In the genomic region with DNA sequence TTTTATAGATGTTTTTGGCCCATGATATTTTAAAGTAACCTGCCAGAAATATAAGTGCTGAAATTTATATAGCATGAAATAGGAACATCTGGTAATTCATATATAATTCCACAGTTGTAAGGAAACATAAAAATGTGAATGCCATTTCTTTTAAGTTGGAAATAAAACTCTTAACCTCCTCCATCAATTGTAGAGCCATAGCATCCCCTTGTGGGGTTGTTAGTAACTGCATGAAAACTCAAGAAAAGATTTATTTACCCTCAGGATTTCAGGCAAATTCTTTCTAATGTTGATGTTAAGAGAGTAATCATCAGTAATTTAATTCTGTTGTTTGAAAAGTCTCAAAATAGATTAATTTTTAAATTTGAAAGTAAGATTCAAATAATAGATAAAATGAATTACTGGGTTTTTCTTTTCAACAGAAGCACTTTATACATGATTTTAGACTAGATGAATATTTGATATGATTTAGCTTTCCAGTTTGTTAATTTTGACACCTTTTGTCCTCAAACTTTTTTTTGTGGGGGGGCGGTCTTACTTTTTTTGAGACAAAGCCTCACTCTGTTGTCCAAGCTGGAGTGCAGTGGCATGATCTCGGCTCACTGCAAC, we compare ENCODE assay signal across 8 cellular contexts.
A peak's percentile ranks its signal among the peaks of the same experiment; 100 is the strongest.
DNase-seq lines count a peak whose midpoint lies in the region; ATAC-seq, FAIRE-seq and TF ChIP-seq lines count a peak whose summit lies in the region.

No MANE protein-coding gene starts in this region.

- H3K27ac Mint-ChIP-seq in T-cell = peak overlapping the region; percentile 41 to 82
- peak overlapping the region in 8 of 9 donors; percentile 55 to 89 (median 76) for H3K27ac Mint-ChIP-seq in naive thymus-derived CD4-positive, alpha-beta T cell

- no peak overlapping the region for H3K4me3 ChIP-seq in NB4 (ENCODE audit: low read depth, low read length)
- H3K4me3 ChIP-seq in naive thymus-derived CD4-positive, alpha-beta T cell (ENCODE audit: low read length) = no peak overlapping the region
- no peak overlapping the region for H3K4me3 ChIP-seq in MG63

- H3K36me3 Mint-ChIP-seq in T-cell = peaks cover 27% of the 10 kb centered on the region
- peaks cover 5 to 22% (median 14%) of the 10 kb centered on the region in 5 donors for H3K36me3 Mint-ChIP-seq in naive thymus-derived CD4-positive, alpha-beta T cell

- POLR2A ChIA-PET in T-cell (lab: Charles Lee) = interaction anchor here (0.8 to 1.9 kb wide), 6 partner anchors 11 to 102 kb away, joined by 3 to 13 read pairs (median 4); no protein-coding TSS in a partner anchor
- POLR2A ChIA-PET in naive thymus-derived CD4-positive, alpha-beta T cell (lab: Charles Lee) = interaction anchor here (0.7 to 2.8 kb wide), 7 partner anchors 59 to 333 kb away, joined by 3 to 30 read pairs (median 6); partner anchors contain the start of gene RASA2

- peaks cover 4 to 41% (median 5%) of the 10 kb centered on the region in 3 experiments for H3K36me3 ChIP-seq in naive thymus-derived CD4-positive, alpha-beta T cell (ENCODE audit: control insufficient read depth in 2 of 3, insufficient read depth in 3 of 3, low read length in 3 of 3)
- H3K36me3 ChIP-seq in MG63 = peaks cover 31% of the 10 kb centered on the region

- H3K4me3 Mint-ChIP-seq in T-cell = no peak overlapping the region
- peak overlapping the region in 4 of 10 donors; percentile 17 to 54 (median 32) for H3K4me3 Mint-ChIP-seq in naive thymus-derived CD4-positive, alpha-beta T cell

- H3K4me1 Mint-ChIP-seq in T-cell = peaks cover 31 to 34% (median 32%) of the 10 kb centered on the region in 3 donors
- peaks cover 11 to 47% (median 24%) of the 10 kb centered on the region in 7 donors for H3K4me1 Mint-ChIP-seq in naive thymus-derived CD4-positive, alpha-beta T cell

- peak; percentile 86 for FAIRE-seq in endometrium (lab: Jason Lieb, UNC)

- peak overlapping the region; percentile 25 for H3K27ac ChIP-seq in naive thymus-derived CD4-positive, alpha-beta T cell (ENCODE audit: low read depth, low read length)

- peak; percentile 81 for TF ChIP-seq CTCF in NB4 (IDR thresholded peaks at IDR 0.05; ENCODE audit: low read depth, low read length)

- DNase-seq in stimulated activated CD4-positive, alpha-beta T cell treated with anti-CD3 and anti-CD28 coated beads, Interleukin-2, amount 100 ng/mL, for 48 hours = peak; percentile 29 to 45
- no peak for DNase-seq in stimulated activated CD4-positive, alpha-beta T cell treated with anti-CD3 and anti-CD28 coated beads, Interleukin-4, amount 100 ng/mL, for 1 hour
- DNase-seq in NB4 (ENCODE audit: low read depth) (peak; percentile 75), T-cell (peak in 19 of 34 experiments; percentile 10 to 57 (median 41)), MG63 (no peak)
- DNase-seq in naive thymus-derived CD4-positive, alpha-beta T cell = peak in 7 of 9 donors; percentile 59 to 78 (median 73)

- ATAC-seq in T-cell (replicated peaks in 1 of 4) (peak; percentile 43 to 54 (median 51)), HG02610 (IDR thresholded peaks at IDR 0.05; ENCODE audit: unreplicated experiment) (no peak)
- peak; percentile 80 for ATAC-seq in naive thymus-derived CD4-positive, alpha-beta T cell

- H3K9me3 Mint-ChIP-seq in T-cell = no peaks in the 10 kb centered on the region
- H3K9me3 Mint-ChIP-seq in naive thymus-derived CD4-positive, alpha-beta T cell = no peaks in the 10 kb centered on the region

- intact Hi-C loops in naive thymus-derived CD4-positive, alpha-beta T cell (cut with micrococcal nuclease) = loop anchor here (1.0 to 2.0 kb wide), 10 partner anchors 10 to 259 kb away; partner anchors contain the start of gene RASA2 (in 1 of the 2)

- H3K4me1 ChIP-seq in naive thymus-derived CD4-positive, alpha-beta T cell (ENCODE audit: control insufficient read depth in 2 of 2, insufficient read depth in 2 of 2, low read length in 2 of 2) = peaks cover 0 to 37% of the 10 kb centered on the region in 2 donors

- H3K27me3 Mint-ChIP-seq in T-cell = no peaks in the 10 kb centered on the region
- no peaks in the 10 kb centered on the region for H3K27me3 Mint-ChIP-seq in naive thymus-derived CD4-positive, alpha-beta T cell

- no peaks in the 10 kb centered on the region for H3K9me3 ChIP-seq in naive thymus-derived CD4-positive, alpha-beta T cell (ENCODE audit: control insufficient read depth in 2 of 3, low read length in 3 of 3)
- H3K9me3 ChIP-seq in MG63 = no peaks in the 10 kb centered on the region

- no peaks in the 10 kb centered on the region for H3K27me3 ChIP-seq in naive thymus-derived CD4-positive, alpha-beta T cell (ENCODE audit: control insufficient read depth in 2 of 2, insufficient read depth in 2 of 2, low read length in 2 of 2)
- H3K27me3 ChIP-seq in MG63 = no peaks in the 10 kb centered on the region

- CTCF ChIA-PET in T-cell (lab: Charles Lee) = interaction anchor here (0.5 to 6.5 kb wide), 31 partner anchors 9 to 201 kb away, joined by 3 to 104 read pairs (median 4); partner anchors contain the start of gene RASA2 (in 1 of the 2)
- CTCF ChIA-PET in naive thymus-derived CD4-positive, alpha-beta T cell (lab: Charles Lee) = interaction anchor here (0.6 to 7.4 kb wide), 20 partner anchors 9 to 256 kb away, joined by 3 to 134 read pairs (median 4); partner anchors contain the start of gene RASA2

- TF ChIP-seq POLR2A in NB4 (IDR thresholded peaks at IDR 0.05; ENCODE audit: extremely low read depth, insufficient read length) = no peak

Comparison
In these comparisons a context has a peak if more than half of its experiments do, and no peak if none do; other contexts are left out.
1. DNase-seq: peak in stimulated activated CD4-positive, alpha-beta T cell treated with anti-CD3 and anti-CD28 coated beads, Interleukin-2, amount 100 ng/mL, for 48 hours (2 of 2), NB4 (single experiment), T-cell (19 of 34) and naive thymus-derived CD4-positive, alpha-beta T cell (7 of 9); none in stimulated activated CD4-positive, alpha-beta T cell treated with anti-CD3 and anti-CD28 coated beads, Interleukin-4, amount 100 ng/mL, for 1 hour (single experiment) and MG63 (single experiment).